1 cellular context compared by ENCODE assay signal in the genomic region with DNA sequence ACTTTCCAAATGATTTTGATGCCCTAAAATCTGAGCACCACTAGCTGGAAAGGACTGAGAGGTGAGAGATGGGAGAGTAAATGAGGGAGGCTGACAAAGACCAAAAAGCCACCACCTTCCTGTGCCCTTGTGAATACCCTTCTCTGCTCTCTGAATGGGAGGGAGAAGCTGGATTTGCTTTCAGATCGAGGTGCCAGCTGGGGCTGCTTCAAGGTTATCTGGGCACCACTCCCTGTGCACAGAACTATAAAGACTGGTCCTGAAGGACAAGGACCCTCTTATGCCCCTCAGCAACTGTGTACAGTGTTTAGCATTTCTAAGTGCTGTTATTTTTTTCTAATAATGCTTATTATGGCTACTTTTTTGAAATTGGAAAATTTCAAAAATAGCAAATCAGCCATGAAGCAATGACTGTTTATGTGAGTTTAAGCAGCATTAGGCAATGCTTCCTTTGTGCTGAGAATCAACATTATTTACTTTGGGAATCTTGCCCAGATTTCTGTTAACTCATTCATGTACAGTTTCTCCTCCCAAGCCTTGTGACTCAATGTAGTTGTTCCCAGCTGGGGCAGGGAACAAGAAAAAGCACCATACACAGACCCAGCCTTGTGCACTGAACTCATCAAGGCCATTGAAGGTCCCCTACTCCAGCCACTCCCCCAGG.
TF ChIP-seq lines count a peak whose summit lies in the region.

No MANE protein-coding gene starts in this region.

TF ChIP-seq in GM23338, 12 proteins besides CTCF, POLR2A, EP300 and RAD21 (continued from another document):
- TF ChIP-seq, protein P1, sequence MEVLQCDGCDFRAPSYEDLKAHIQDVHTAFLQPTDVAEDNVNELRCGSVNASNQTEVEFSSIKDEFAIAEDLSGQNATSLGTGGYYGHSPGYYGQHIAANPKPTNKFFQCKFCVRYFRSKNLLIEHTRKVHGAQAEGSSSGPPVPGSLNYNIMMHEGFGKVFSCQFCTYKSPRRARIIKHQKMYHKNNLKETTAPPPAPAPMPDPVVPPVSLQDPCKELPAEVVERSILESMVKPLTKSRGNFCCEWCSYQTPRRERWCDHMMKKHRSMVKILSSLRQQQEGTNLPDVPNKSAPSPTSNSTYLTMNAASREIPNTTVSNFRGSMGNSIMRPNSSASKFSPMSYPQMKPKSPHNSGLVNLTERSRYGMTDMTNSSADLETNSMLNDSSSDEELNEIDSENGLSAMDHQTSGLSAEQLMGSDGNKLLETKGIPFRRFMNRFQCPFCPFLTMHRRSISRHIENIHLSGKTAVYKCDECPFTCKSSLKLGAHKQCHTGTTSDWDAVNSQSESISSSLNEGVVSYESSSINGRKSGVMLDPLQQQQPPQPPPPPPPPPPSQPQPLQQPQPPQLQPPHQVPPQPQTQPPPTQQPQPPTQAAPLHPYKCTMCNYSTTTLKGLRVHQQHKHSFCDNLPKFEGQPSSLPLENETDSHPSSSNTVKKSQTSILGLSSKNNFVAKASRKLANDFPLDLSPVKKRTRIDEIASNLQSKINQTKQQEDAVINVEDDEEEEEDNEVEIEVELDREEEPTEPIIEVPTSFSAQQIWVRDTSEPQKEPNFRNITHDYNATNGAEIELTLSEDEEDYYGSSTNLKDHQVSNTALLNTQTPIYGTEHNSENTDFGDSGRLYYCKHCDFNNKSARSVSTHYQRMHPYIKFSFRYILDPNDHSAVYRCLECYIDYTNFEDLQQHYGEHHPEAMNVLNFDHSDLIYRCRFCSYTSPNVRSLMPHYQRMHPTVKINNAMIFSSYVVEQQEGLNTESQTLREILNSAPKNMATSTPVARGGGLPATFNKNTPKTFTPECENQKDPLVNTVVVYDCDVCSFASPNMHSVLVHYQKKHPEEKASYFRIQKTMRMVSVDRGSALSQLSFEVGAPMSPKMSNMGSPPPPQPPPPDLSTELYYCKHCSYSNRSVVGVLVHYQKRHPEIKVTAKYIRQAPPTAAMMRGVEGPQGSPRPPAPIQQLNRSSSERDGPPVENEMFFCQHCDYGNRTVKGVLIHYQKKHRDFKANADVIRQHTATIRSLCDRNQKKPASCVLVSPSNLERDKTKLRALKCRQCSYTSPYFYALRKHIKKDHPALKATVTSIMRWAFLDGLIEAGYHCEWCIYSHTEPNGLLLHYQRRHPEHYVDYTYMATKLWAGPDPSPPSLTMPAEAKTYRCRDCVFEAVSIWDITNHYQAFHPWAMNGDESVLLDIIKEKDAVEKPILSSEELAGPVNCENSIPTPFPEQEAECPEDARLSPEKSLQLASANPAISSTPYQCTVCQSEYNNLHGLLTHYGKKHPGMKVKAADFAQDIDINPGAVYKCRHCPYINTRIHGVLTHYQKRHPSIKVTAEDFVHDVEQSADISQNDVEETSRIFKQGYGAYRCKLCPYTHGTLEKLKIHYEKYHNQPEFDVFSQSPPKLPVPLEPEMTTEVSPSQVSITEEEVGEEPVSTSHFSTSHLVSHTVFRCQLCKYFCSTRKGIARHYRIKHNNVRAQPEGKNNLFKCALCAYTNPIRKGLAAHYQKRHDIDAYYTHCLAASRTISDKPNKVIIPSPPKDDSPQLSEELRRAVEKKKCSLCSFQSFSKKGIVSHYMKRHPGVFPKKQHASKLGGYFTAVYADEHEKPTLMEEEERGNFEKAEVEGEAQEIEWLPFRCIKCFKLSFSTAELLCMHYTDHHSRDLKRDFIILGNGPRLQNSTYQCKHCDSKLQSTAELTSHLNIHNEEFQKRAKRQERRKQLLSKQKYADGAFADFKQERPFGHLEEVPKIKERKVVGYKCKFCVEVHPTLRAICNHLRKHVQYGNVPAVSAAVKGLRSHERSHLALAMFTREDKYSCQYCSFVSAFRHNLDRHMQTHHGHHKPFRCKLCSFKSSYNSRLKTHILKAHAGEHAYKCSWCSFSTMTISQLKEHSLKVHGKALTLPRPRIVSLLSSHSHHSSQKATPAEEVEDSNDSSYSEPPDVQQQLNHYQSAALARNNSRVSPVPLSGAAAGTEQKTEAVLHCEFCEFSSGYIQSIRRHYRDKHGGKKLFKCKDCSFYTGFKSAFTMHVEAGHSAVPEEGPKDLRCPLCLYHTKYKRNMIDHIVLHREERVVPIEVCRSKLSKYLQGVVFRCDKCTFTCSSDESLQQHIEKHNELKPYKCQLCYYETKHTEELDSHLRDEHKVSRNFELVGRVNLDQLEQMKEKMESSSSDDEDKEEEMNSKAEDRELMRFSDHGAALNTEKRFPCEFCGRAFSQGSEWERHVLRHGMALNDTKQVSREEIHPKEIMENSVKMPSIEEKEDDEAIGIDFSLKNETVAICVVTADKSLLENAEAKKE (CRISPR knock-in tag; IDR thresholded peaks at IDR 0.05), result no peak
- TF ChIP-seq, protein P2, sequence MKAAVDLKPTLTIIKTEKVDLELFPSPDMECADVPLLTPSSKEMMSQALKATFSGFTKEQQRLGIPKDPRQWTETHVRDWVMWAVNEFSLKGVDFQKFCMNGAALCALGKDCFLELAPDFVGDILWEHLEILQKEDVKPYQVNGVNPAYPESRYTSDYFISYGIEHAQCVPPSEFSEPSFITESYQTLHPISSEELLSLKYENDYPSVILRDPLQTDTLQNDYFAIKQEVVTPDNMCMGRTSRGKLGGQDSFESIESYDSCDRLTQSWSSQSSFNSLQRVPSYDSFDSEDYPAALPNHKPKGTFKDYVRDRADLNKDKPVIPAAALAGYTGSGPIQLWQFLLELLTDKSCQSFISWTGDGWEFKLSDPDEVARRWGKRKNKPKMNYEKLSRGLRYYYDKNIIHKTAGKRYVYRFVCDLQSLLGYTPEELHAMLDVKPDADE (IDR thresholded peaks at IDR 0.05), result no peak
- TF ChIP-seq CREB1 (CRISPR knock-in tag; IDR thresholded peaks at IDR 0.05; ENCODE audit: low read depth), result no peak
- TF ChIP-seq STAT1 (IDR thresholded peaks at IDR 0.05; ENCODE audit: unreplicated experiment), result no peak
- no peak for TF ChIP-seq EZH2 (IDR thresholded peaks at IDR 0.05; ENCODE audit: low read depth, unreplicated experiment)
- TF ChIP-seq ZNF331 (CRISPR knock-in tag; IDR thresholded peaks at IDR 0.05; ENCODE audit: low read depth), result no peak
- TF ChIP-seq JUNB (IDR thresholded peaks at IDR 0.05; ENCODE audit: unreplicated experiment), result no peak
